Comparison of ENCODE assay signal across 8 cellular contexts in genomic region chr1:115545791-115546733, GRCh38.
DNase-seq lines count a peak whose midpoint lies in the region; ATAC-seq, FAIRE-seq and TF ChIP-seq lines count a peak whose summit lies in the region.

No MANE protein-coding gene starts in this region.

- ATAC-seq in Panc1 (peak; percentile 95), pancreas (peak; percentile 91 to 96 (median 94)), HG02642 (IDR thresholded peaks at IDR 0.05; ENCODE audit: poor library complexity, unreplicated experiment) (no peak), HG03097 (IDR thresholded peaks at IDR 0.05; ENCODE audit: low FRiP score, unreplicated experiment) (no peak)

- no peaks in the 10 kb centered on the region for H3K36me3 ChIP-seq in GM06990 (ENCODE audit: control insufficient read depth, insufficient read depth, low read length)
- H3K36me3 ChIP-seq in Panc1 (ENCODE audit: control insufficient read depth, insufficient read depth, low read length): no peaks in the 10 kb centered on the region
- H3K36me3 ChIP-seq in pancreas: no peaks in the 10 kb centered on the region

- intact Hi-C loops in Panc1 (cut with micrococcal nuclease; ENCODE audit: unreplicated experiment) (loop anchor here (2.0 kb wide), 1 partner anchor 51 kb away; no protein-coding TSS in a partner anchor), pancreas (cut with DNase I) (no loop called here)

- TF ChIP-seq CTCF in GM06990 (IDR thresholded peaks at IDR 0.05; ENCODE audit: insufficient read depth, low read length, poor library complexity, severe bottlenecking) (peak; percentile 62), Panc1 (IDR thresholded peaks at IDR 0.05) (peak; percentile 78), pancreas (IDR thresholded peaks at IDR 0.05) (peak in 3 of 4 donors; percentile 25 to 32 (median 26))

- peak; percentile 85 for DNase-seq in AG08396 (ENCODE audit: low spot score)
- DNase-seq in GM06990 (ENCODE audit: extremely low read depth, insufficient read length): no peak
- peak; percentile 27 for DNase-seq in Panc1 (ENCODE audit: low read depth, low spot score)
- DNase-seq in fibroblast of gingiva (ENCODE audit: low read depth): peak; percentile 85
- peak in 5 of 6 donors; percentile 45 to 56 (median 51) for DNase-seq in pancreas
- no peak for DNase-seq in GF-D8 (lab: John Stamatoyannopoulos, UW)

- H3K27ac ChIP-seq in Panc1 (ENCODE audit: low read length): peak overlapping the region; percentile 34
- H3K27ac ChIP-seq in pancreas: peak overlapping the region in 3 of 4 donors; percentile 18 to 70 (median 69)

- BruUV-seq in Panc1 (replicated peaks; lab: Mats Ljungman, UMichigan): no TSS peak

- FAIRE-seq in pancreas (lab: Jason Lieb, UNC): no peak

- in situ Hi-C loops in Panc1 (cut with HindIII; ENCODE audit: low pct_unique_long_range_greater_than_20kb, low sequenced_read_pairs): no loop called here

- WGBS in pancreas, 2 donors: 38 to 42% methylated on average over 9 of the region's 9 CpGs

- no peak overlapping the region for H3K4me3 ChIP-seq in GM06990 (replicated peaks; ENCODE audit: low read depth, low read length)
- peak overlapping the region in 1 of 2 experiments; percentile 23; a peak in 1 of 4 replicates for H3K4me3 ChIP-seq in Panc1 (ENCODE audit: low read depth in 2 of 2, low read length in 2 of 2)
- H3K4me3 ChIP-seq in pancreas: no peak overlapping the region

- POLR2A ChIA-PET in Panc1 (lab: Charles Lee): no interaction called here

- H3K9me3 ChIP-seq in Panc1 (ENCODE audit: control insufficient read depth, insufficient read depth, low read depth, low read length) (no peaks in the 10 kb centered on the region), pancreas (no peaks in the 10 kb centered on the region)

- H3K4me1 ChIP-seq in Panc1 (ENCODE audit: control insufficient read depth, insufficient read depth, low read length): peaks cover 9% of the 10 kb centered on the region; the same call in 1 of the 2 replicates
- no peaks in the 10 kb centered on the region for H3K4me1 ChIP-seq in pancreas

- H3K27me3 ChIP-seq in GM06990 (replicated peaks; ENCODE audit: control insufficient read depth, insufficient read depth, low read length): no peaks in the 10 kb centered on the region; the same call in 1 of the 2 replicates
- no peaks in the 10 kb centered on the region for H3K27me3 ChIP-seq in Panc1 (ENCODE audit: control insufficient read depth, insufficient read depth, low read length)
- no peaks in the 10 kb centered on the region for H3K27me3 ChIP-seq in pancreas

- CTCF ChIA-PET in Panc1 (lab: Charles Lee): interaction anchor here (0.6 kb wide), 1 partner anchor 97 kb away, joined by 3 read pairs; no protein-coding TSS in a partner anchor

Comparison
In these comparisons a context has a peak if more than half of its experiments do, and no peak if none do; other contexts are left out.
1. DNase-seq: peak in AG08396 (single experiment), Panc1 (single experiment), fibroblast of gingiva (single experiment) and pancreas (5 of 6); none in GM06990 (single experiment) and GF-D8 (single experiment).
2. CTCF ChIP-seq: peak in every context shown above with its lines; median percentile 78 in Panc1; 62 in GM06990; 26 in pancreas.
3. ATAC-seq: peak in Panc1 (single experiment) and pancreas (4 of 4); none in HG02642 (single experiment) and HG03097 (single experiment).